8 cellular contexts compared by ENCODE assay signal in genomic region chr11:57566564-57567209, GRCh38. TPM values are rescaled to one million over a fixed set of nuclear protein-coding genes. Genes with fewer than 3 reads are reported as not detected.
DNase-seq lines count a peak whose midpoint lies in the region; ATAC-seq, FAIRE-seq and TF ChIP-seq lines count a peak whose summit lies in the region.

No MANE protein-coding gene starts in this region.

- TF ChIP-seq POLR2A in ovary (IDR thresholded peaks at IDR 0.05) = no peak

- H3K36me3 ChIP-seq in GM06990 (ENCODE audit: control insufficient read depth, insufficient read depth, low read length) = no peaks in the 10 kb centered on the region
- H3K36me3 ChIP-seq in SJCRH30 = no peaks in the 10 kb centered on the region
- no peaks in the 10 kb centered on the region for H3K36me3 ChIP-seq in endocrine pancreas (ENCODE audit: control insufficient read depth, insufficient read depth, low read length)
- H3K36me3 ChIP-seq in ovary = no peaks in the 10 kb centered on the region

- 2 to 5% (median 5%) methylated on average over 6 of the region's 6 CpGs for WGBS in ovary, 3 donors

- no peak for TF ChIP-seq EP300 in ovary (IDR thresholded peaks at IDR 0.05)

- H3K4me3 ChIP-seq in GM06990 (replicated peaks; ENCODE audit: low read depth, low read length) = peak overlapping the region; percentile 95
- peak overlapping the region; percentile 63 for H3K4me3 ChIP-seq in SJCRH30
- peak overlapping the region; percentile 70 for H3K4me3 ChIP-seq in endocrine pancreas (ENCODE audit: control insufficient read depth, insufficient read depth, low read length)
- H3K4me3 ChIP-seq in ovary = peak overlapping the region; percentile 76

- H3K9me3 ChIP-seq in SJCRH30 (replicated peaks) (no peaks in the 10 kb centered on the region), endocrine pancreas (ENCODE audit: control insufficient read depth, low read length) (no peaks in the 10 kb centered on the region), ovary (no peaks in the 10 kb centered on the region)

- H3K9ac ChIP-seq in endocrine pancreas (ENCODE audit: control insufficient read depth, insufficient read depth, low read length) = peak overlapping the region; percentile 19

- DNase-seq in GM06990 (ENCODE audit: extremely low read depth, insufficient read length) (no peak), SJCRH30 (no peak), ovary (no peak), D721Med (ENCODE audit: insufficient read length, low spot score) (no peak)

- FAIRE-seq in D721Med (lab: Jason Lieb, UNC) = no peak

- peaks cover 10% of the 10 kb centered on the region for H3K4me1 ChIP-seq in SJCRH30
- peaks cover 6% of the 10 kb centered on the region for H3K4me1 ChIP-seq in endocrine pancreas (ENCODE audit: control insufficient read depth, insufficient read depth, low read length)
- H3K4me1 ChIP-seq in ovary (ENCODE audit: insufficient read depth) = peaks cover 10% of the 10 kb centered on the region

- TF ChIP-seq CTCF in GM06990 (IDR thresholded peaks at IDR 0.05; ENCODE audit: insufficient read depth, low read length, poor library complexity, severe bottlenecking) (no peak), ovary (IDR thresholded peaks at IDR 0.05) (no peak), D721Med (IDR thresholded peaks at IDR 0.05; ENCODE audit: insufficient read depth, missing control alignments) (no peak)

- H3K27ac ChIP-seq in SJCRH30 = no peak overlapping the region
- peak overlapping the region; percentile 78 to 85 for H3K27ac ChIP-seq in ovary

- no peak for ATAC-seq in HG02852 (IDR thresholded peaks at IDR 0.05; ENCODE audit: unreplicated experiment)
- no peak for ATAC-seq in HG03135 (IDR thresholded peaks at IDR 0.05; ENCODE audit: unreplicated experiment)
- no peak for ATAC-seq in HG03039 (IDR thresholded peaks at IDR 0.05; ENCODE audit: unreplicated experiment)

- no peaks in the 10 kb centered on the region for H3K27me3 ChIP-seq in GM06990 (replicated peaks; ENCODE audit: control insufficient read depth, insufficient read depth, low read length)
- no peaks in the 10 kb centered on the region for H3K27me3 ChIP-seq in SJCRH30
- no peaks in the 10 kb centered on the region for H3K27me3 ChIP-seq in endocrine pancreas (ENCODE audit: control insufficient read depth, insufficient read depth, low read length)
- no peaks in the 10 kb centered on the region for H3K27me3 ChIP-seq in ovary

- intact Hi-C loops in ovary (cut with DNase I) = loop anchor here in 3 of 4 donors (2.0 to 5.0 kb wide), 2 partner anchors 74 to 76 kb away; no protein-coding TSS in a partner anchor

RNA-seq across cellular contexts. Expression of gene UBE2L6, which starts 0.8 kb away (rescaled TPM):
- total RNA-seq in SJCRH30 (2014; rRNA removed; shearing (Covaris generic)) = 36.9 and 39.9 TPM in 2 replicates
- total RNA-seq in ovary = 10 to 100 TPM; 27.2 to 71.0 (median 59.7) TPM
- 100 to 1,000 TPM in 1 of 2 donors, 10 to 100 TPM in 1; 51.1 to 114 TPM for polyA plus RNA-seq in ovary

RNA-seq across cellular contexts. Expression of gene SMTNL1, which starts 29.3 kb away (rescaled TPM):
- 4.5 and 5.6 TPM in 2 replicates for total RNA-seq in SJCRH30 (2014; rRNA removed; shearing (Covaris generic))
- not detected for total RNA-seq in ovary
- not detected for polyA plus RNA-seq in ovary

RNA-seq across cellular contexts. Expression of gene SERPING1, which starts 30.8 kb away (rescaled TPM):
- total RNA-seq in SJCRH30 (2014; rRNA removed; shearing (Covaris generic)) = 12.3 and 13.8 TPM in 2 replicates
- total RNA-seq in ovary = 100 to 1,000 TPM; 454 to 906 (median 709) TPM
- polyA plus RNA-seq in ovary = 1,000 to 10,000 TPM in 1 of 2 donors, 100 to 1,000 TPM in 1; 731 to 2,358 TPM

RNA-seq across cellular contexts. Expression of gene TIMM10, which starts 36.1 kb away (rescaled TPM):
- total RNA-seq in SJCRH30 (2014; rRNA removed; shearing (Covaris generic)) = 93.2 and 147 TPM in 2 replicates
- total RNA-seq in ovary = 10 to 100 TPM; 23.4 to 42.0 (median 38.0) TPM
- polyA plus RNA-seq in ovary = 10 to 100 TPM; 32.0 to 36.2 TPM

RNA-seq across cellular contexts. Expression of gene SLC43A1, which starts 51.2 kb away (rescaled TPM):
- total RNA-seq in SJCRH30 (2014; rRNA removed; shearing (Covaris generic)) = 8.8 and 9.5 TPM in 2 replicates
- total RNA-seq in ovary = 10 to 100 TPM; 11.5 to 23.5 (median 18.6) TPM
- polyA plus RNA-seq in ovary = 10 to 100 TPM; 14.8 to 30.4 TPM

Comparison
In these comparisons a context has a peak if more than half of its experiments do, and no peak if none do; other contexts are left out.
1. RNA of gene SERPING1, which starts 30.8 kb away (total RNA-seq): 454 to 906 TPM in ovary; 12.3 to 13.8 TPM in SJCRH30; every median in the first group is over 10 times any median in the second.
2. Peak in every context shown above with its lines, with median percentiles within 50 percentile points of each other: H3K4me3 ChIP-seq.